Comparison of ENCODE assay signal across 18 cellular contexts in the genomic region with DNA sequence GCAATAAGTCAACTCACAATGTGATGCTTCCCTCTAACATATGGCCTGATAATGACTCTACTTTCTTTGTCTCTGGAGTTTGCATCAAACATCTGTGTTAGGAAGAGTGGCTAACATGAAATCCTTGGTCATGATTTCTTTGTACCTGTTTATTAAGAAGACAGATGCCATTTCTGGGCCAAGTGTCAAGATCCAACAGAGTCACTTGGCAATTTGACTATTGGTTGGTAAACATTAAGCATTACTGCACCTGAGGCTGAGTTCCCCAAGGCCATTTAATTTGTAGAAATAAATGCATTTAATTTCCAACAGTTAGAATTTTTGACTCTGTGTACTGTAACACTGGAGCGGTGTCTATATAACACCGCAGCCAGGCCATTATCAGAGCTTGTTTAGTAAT.
DNase-seq lines count a peak whose midpoint lies in the region; ATAC-seq lines count a peak whose summit lies in the region.
"Had no signal": no experiment of that assay in that cellular context is flagged by ENCODE, and none has a peak within 500 bp of the region (broad histone marks: within the 10 kb centered on the region; RNA-seq: fewer than 3 reads in every experiment).

No MANE protein-coding gene starts in this region.

- no peaks in the 10 kb centered on the region for H3K27me3 Mint-ChIP-seq in activated T-helper 17 cell treated with anti-CD3 and anti-CD28 coated beads, Interleukin-2, amount 50 U/mL, for 72 hours
- H3K27me3 Mint-ChIP-seq: B cell; CD4-positive, alpha-beta T cell had no signal

- H3K36me3 Mint-ChIP-seq in activated T-helper 17 cell treated with anti-CD3 and anti-CD28 coated beads, Interleukin-2, amount 50 U/mL, for 72 hours (ENCODE audit: low read depth) = no peaks in the 10 kb centered on the region
- H3K36me3 Mint-ChIP-seq: CD8-positive, alpha-beta T cell had no signal

- no peak for ATAC-seq in activated T-helper 17 cell treated with anti-CD3 and anti-CD28 coated beads, Interleukin-2, amount 50 U/mL, for 72 hours (replicated peaks)
- ATAC-seq: A549; CD8-positive, alpha-beta T cell; GM12878 had no signal

- H3K27ac Mint-ChIP-seq in activated T-helper 17 cell treated with anti-CD3 and anti-CD28 coated beads, Interleukin-2, amount 50 U/mL, for 72 hours = no peak overlapping the region
- H3K27ac Mint-ChIP-seq: B cell; CD4-positive, alpha-beta T cell; CD8-positive, alpha-beta T cell had no signal

- H3K4me3 Mint-ChIP-seq in activated T-helper 17 cell treated with anti-CD3 and anti-CD28 coated beads, Interleukin-2, amount 50 U/mL, for 72 hours = no peak overlapping the region
- H3K4me3 Mint-ChIP-seq: B cell; CD4-positive, alpha-beta T cell; CD8-positive, alpha-beta T cell had no signal

- no peaks in the 10 kb centered on the region for H3K4me1 Mint-ChIP-seq in activated T-helper 17 cell treated with anti-CD3 and anti-CD28 coated beads, Interleukin-2, amount 50 U/mL, for 72 hours
- H3K4me1 Mint-ChIP-seq: B cell had no signal

- DNase-seq in NCI-H1694 treated with DMSO at 0.1 percent for 48 hours (lab: John Stamatoyannopoulos, UW) (peak; percentile 10), NCI-H1694 (lab: John Stamatoyannopoulos, UW) (no peak), NCI-H2171 treated with DMSO at 0.1 percent for 48 hours (lab: John Stamatoyannopoulos, UW) (peak; percentile 37), NCI-H774 (lab: John Stamatoyannopoulos, UW) (peak; percentile 22), cerebellum (ENCODE audit: low spot score) (peak; percentile 66), pons (ENCODE audit: low spot score) (no peak), iPS-NIHi11 (ENCODE audit: low spot score) (no peak)
- DNase-seq: AML-193; Caco-2; Calu3; CD4-positive, alpha-beta T cell; CD8-positive, alpha-beta T cell; DMS79 treated with DMSO at 0.1 percent for 48 hours; GDM1 had no signal

- peaks cover 7% of the 10 kb centered on the region for H3K9me3 Mint-ChIP-seq in activated T-helper 17 cell treated with anti-CD3 and anti-CD28 coated beads, Interleukin-2, amount 50 U/mL, for 72 hours

Comparison
In these comparisons a context has a peak if more than half of its experiments do, and no peak if none do; other contexts are left out.
1. DNase-seq: peak in NCI-H1694 treated with DMSO at 0.1 percent for 48 hours (single experiment), NCI-H2171 treated with DMSO at 0.1 percent for 48 hours (single experiment), NCI-H774 (single experiment) and cerebellum (single experiment); none in NCI-H1694 (single experiment), pons (single experiment) and iPS-NIHi11 (single experiment).